2 cellular contexts compared by ENCODE assay signal in the genomic region with DNA sequence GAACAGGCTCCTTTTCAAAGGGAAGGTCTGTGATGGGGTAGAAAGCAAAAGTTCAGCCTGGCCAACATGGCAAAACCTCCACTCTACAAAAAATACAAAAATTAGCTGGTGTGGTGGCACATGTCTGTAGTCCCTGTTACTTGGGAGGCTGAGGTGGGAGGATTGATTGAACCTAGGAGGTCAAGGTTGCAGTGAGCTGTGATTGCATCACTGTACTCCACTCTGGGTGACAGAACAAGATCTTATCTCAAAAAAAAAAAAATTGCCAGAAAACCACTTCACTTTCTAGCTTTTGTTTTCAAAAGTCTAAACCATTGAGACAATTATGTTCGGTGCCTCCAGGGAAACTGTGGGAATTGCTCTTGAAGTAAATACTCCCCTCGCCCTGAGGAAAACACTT.
TF ChIP-seq lines count a peak whose summit lies in the region.

No MANE protein-coding gene starts in this region.

TF ChIP-seq in HepG2, 621 proteins besides CTCF, POLR2A, EP300 and RAD21:
- TF ChIP-seq, protein P1, sequence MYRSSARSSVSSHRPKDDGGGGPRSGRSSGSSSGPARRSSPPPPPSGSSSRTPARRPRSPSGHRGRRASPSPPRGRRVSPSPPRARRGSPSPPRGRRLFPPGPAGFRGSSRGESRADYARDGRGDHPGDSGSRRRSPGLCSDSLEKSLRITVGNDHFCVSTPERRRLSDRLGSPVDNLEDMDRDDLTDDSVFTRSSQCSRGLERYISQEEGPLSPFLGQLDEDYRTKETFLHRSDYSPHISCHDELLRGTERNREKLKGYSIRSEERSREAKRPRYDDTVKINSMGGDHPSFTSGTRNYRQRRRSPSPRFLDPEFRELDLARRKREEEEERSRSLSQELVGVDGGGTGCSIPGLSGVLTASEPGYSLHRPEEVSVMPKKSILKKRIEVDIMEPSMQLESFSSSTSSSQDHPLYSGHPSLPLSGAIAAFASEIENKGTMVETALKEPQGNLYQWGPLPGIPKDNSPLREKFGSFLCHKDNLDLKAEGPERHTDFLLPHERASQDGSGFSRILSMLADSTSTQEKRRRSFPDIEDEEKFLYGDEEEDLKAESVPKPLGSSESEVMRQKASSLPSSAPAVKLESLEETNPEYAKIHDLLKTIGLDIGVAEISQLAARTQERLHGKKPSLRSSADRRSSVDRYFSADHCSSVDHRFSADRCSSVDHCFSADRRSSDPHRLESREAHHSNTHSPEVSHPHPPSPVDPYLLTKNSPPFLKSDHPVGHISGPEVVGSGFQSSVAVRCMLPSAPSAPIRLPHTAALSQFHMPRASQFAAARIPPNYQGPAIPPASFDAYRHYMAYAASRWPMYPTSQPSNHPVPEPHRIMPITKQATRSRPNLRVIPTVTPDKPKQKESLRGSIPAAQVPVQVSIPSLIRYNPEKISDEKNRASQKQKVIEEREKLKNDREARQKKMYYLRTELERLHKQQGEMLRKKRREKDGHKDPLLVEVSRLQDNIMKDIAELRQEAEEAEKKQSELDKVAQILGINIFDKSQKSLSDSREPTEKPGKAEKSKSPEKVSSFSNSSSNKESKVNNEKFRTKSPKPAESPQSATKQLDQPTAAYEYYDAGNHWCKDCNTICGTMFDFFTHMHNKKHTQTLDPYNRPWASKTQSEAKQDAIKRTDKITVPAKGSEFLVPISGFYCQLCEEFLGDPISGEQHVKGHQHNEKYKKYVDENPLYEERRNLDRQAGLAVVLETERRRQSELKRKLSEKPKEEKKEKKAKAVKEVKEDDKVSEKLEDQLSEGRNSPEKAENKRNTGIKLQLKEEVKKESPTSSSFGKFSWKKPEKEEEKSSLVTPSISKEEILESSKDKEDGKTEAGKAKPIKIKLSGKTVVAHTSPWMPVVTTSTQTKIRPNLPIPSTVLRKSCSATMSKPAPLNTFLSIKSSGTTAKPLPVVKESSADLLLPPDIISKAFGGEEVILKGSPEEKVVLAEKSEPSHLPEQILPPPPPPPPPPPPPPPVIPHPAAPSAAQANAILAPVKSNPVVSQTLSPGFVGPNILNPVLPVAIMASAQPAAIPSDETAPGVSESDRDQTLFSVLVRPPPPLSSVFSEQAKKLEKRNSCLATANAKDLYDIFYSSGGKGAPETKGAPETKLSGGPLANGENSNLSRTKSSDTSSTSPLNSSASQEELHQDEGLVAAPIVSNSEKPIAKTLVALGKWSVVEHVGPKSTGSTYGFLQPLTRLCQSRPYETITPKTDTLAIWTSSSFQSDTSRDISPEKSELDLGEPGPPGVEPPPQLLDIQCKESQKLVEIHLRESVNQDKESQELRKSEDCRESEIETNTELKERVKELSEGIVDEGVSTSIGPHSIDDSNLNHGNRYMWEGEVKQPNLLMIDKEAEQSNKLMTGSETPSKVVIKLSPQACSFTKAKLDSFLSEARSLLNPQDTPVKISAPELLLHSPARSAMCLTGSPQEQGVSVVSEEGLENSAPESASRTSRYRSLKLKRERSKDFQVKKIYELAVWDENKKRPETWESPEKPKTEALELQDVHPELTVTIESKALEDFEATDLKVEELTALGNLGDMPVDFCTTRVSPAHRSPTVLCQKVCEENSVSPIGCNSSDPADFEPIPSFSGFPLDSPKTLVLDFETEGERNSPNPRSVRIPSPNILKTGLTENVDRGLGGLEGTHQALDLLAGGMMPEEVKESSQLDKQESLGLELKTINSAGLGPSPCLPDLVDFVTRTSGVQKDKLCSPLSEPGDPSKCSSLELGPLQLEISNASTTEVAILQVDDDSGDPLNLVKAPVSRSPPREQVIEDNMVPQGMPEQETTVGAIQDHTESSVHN (CRISPR knock-in tag; IDR thresholded peaks at IDR 0.05) = no peak
- TF ChIP-seq, protein P2, sequence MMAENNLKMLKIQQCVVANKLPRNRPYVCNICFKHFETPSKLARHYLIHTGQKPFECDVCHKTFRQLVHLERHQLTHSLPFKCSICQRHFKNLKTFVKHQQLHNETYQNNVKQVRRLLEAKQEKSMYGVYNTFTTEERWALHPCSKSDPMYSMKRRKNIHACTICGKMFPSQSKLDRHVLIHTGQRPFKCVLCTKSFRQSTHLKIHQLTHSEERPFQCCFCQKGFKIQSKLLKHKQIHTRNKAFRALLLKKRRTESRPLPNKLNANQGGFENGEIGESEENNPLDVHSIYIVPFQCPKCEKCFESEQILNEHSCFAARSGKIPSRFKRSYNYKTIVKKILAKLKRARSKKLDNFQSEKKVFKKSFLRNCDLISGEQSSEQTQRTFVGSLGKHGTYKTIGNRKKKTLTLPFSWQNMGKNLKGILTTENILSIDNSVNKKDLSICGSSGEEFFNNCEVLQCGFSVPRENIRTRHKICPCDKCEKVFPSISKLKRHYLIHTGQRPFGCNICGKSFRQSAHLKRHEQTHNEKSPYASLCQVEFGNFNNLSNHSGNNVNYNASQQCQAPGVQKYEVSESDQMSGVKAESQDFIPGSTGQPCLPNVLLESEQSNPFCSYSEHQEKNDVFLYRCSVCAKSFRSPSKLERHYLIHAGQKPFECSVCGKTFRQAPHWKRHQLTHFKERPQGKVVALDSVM (CRISPR knock-in tag; IDR thresholded peaks at IDR 0.05) = peak; percentile 37; the same call in 1 of the 2 replicates
- TF ChIP-seq ZFYVE20 (CRISPR knock-in tag; IDR thresholded peaks at IDR 0.05; ENCODE audit: borderline replicate concordance, low read depth) (no peak), ZNF317 (CRISPR knock-in tag; IDR thresholded peaks at IDR 0.05) (no peak), MEF2D (CRISPR knock-in tag; IDR thresholded peaks at IDR 0.05) (no peak), BHLHE40 (IDR thresholded peaks at IDR 0.05; ENCODE audit: low read length) (no peak)

TF ChIP-seq in K562, 482 proteins besides CTCF, POLR2A, EP300 and RAD21:
- TF ChIP-seq RCOR1 (IDR thresholded peaks at IDR 0.05; ENCODE audit: borderline replicate concordance in 1 of 2, low read depth in 2 of 2, low read length in 2 of 2) (0 out of 4 replicates have a peak, but pooled peaks of 1 of the 2 experiments have one; percentile 30), CEBPG (CRISPR knock-in tag; IDR thresholded peaks at IDR 0.05) (peak; percentile 56), CEBPG (tag; conservative IDR thresholded peaks at IDR 0.05 in 1 of 2, IDR thresholded peaks at IDR 0.05 in 1 of 2) (peak; percentile 68 to 84), ZNF384 (IDR thresholded peaks at IDR 0.05; ENCODE audit: low read depth, low read length) (peak; percentile 49; the same call in 1 of the 2 replicates), PML (IDR thresholded peaks at IDR 0.05; ENCODE audit: low read length) (no peak), MBD2 (IDR thresholded peaks at IDR 0.05; ENCODE audit: borderline replicate concordance, low read depth) (no peak), CEBPB (tag; IDR thresholded peaks at IDR 0.05) (peak; percentile 42; the same call in 1 of the 2 replicates)
- TF ChIP-seq, protein P3, sequence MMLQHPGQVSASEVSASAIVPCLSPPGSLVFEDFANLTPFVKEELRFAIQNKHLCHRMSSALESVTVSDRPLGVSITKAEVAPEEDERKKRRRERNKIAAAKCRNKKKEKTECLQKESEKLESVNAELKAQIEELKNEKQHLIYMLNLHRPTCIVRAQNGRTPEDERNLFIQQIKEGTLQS (IDR thresholded peaks at IDR 0.05) = peak; percentile 74
- TF ChIP-seq, protein P3 (CRISPR knock-in tag; conservative IDR thresholded peaks at IDR 0.05) = no peak
